ENCODE assay signal across 8 cellular contexts in the genomic region with DNA sequence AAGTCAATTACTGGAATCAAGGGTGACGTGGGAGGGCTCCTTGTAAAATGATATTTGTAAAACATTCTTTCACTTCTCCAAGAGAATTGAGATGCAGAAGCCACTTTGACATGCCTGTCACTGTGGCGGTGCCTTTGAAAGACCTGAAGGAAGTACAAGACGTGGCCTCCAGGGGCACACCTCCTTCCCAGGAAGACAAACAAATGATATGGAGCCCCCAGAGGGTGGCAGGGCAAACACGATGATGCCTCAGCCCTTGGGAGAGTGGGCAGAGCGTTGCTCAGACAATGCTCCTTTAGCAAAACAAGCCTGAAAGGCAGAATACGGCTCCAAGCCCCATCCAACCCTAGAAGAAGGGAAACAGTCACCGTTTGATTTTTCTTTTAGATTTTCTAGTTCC. TPM values are rescaled to one million over a fixed set of nuclear protein-coding genes. Genes with fewer than 3 reads are reported as not detected.
A peak's percentile ranks its signal among the peaks of the same experiment; 100 is the strongest.
DNase-seq lines count a peak whose midpoint lies in the region; ATAC-seq and TF ChIP-seq lines count a peak whose summit lies in the region.

No MANE protein-coding gene starts in this region.

- H3K4me3 ChIP-seq in brain microvascular endothelial cell (ENCODE audit: low read depth, low read length) (no peak overlapping the region), osteoblast (ENCODE audit: insufficient read depth, low read length) (peak overlapping the region; percentile 70), ovary (no peak overlapping the region), aorta (ENCODE audit: low read length in 2 of 2) (no peak overlapping the region)

- 8 to 17% (median 13%) methylated on average over 7 of the region's 7 CpGs for WGBS in ovary, 3 donors
- WGBS in aorta, 2 donors: 32 to 34% methylated on average over 7 of the region's 7 CpGs

- H3K79me2 ChIP-seq in osteoblast (ENCODE audit: insufficient read depth, low read length): no peaks in the 10 kb centered on the region

- intact Hi-C loops in ovary (cut with DNase I): no loop called here
- intact Hi-C loops in aorta (cut with DNase I): no loop called here

- H3K27ac ChIP-seq in brain microvascular endothelial cell (no peak overlapping the region), osteoblast (ENCODE audit: low read depth, low read length) (peak overlapping the region; percentile 95), ovary (no peak overlapping the region), aorta (ENCODE audit: low read depth in 1 of 2, low read length in 2 of 2) (no peak overlapping the region)

- peak overlapping the region; percentile 38; the same call in 1 of the 2 replicates for H3K9ac ChIP-seq in ES-I3 (ENCODE audit: low read depth, low read length)

- DNase-seq in LHCN-M2 (ENCODE audit: low read depth) (peak; percentile 23), brain microvascular endothelial cell (peak; percentile 9), osteoblast (ENCODE audit: insufficient read length, low spot score, missing footprints) (no peak), ovary (no peak), globus pallidus (ENCODE audit: low spot score) (no peak), aorta (no peak)

- TF ChIP-seq CTCF in brain microvascular endothelial cell (IDR thresholded peaks at IDR 0.05; ENCODE audit: low read depth, low read length, missing control alignments) (peak; percentile 59), osteoblast (IDR thresholded peaks at IDR 0.05; ENCODE audit: extremely low read depth, low read depth, low read length) (no peak), ovary (IDR thresholded peaks at IDR 0.05) (no peak)

- no peaks in the 10 kb centered on the region for H4K20me1 ChIP-seq in osteoblast (ENCODE audit: insufficient read depth, low read length)

- H2AFZ ChIP-seq in osteoblast (ENCODE audit: low read length): peak overlapping the region; percentile 84

- no peak for ATAC-seq in HG03354 (IDR thresholded peaks at IDR 0.05; ENCODE audit: poor library complexity, severe bottlenecking, unreplicated experiment)
- no peak for ATAC-seq in aorta (ENCODE audit: low FRiP score)

- in situ Hi-C loops in brain microvascular endothelial cell (cut with HindIII; ENCODE audit: low pct_ligation_motif_present, low sequenced_read_pairs): no loop called here

- H3K36me3 ChIP-seq in ES-I3 (ENCODE audit: insufficient read depth, low read length) (no peaks in the 10 kb centered on the region), brain microvascular endothelial cell (replicated peaks) (no peaks in the 10 kb centered on the region), osteoblast (ENCODE audit: insufficient read depth, low read length) (no peaks in the 10 kb centered on the region), ovary (no peaks in the 10 kb centered on the region), aorta (ENCODE audit: control insufficient read depth in 1 of 2, insufficient read depth in 2 of 2, low read length in 1 of 2) (no peaks in the 10 kb centered on the region)

- peaks cover 4% of the 10 kb centered on the region; the same call in 1 of the 2 replicates for H3K4me1 ChIP-seq in ES-I3 (ENCODE audit: insufficient read depth, low read length)
- peaks cover 17% of the 10 kb centered on the region for H3K4me1 ChIP-seq in osteoblast (ENCODE audit: insufficient read depth, low read length)
- H3K4me1 ChIP-seq in ovary (ENCODE audit: insufficient read depth): peaks cover 4% of the 10 kb centered on the region
- no peaks in the 10 kb centered on the region for H3K4me1 ChIP-seq in aorta (ENCODE audit: control insufficient read depth in 1 of 2, insufficient read depth in 2 of 2, low read length in 2 of 2)

- no peak for TF ChIP-seq EP300 in ovary (IDR thresholded peaks at IDR 0.05)

- H3K9me3 ChIP-seq in ES-I3 (ENCODE audit: control insufficient read depth, insufficient read depth, low read length) (no peaks in the 10 kb centered on the region), osteoblast (ENCODE audit: low read depth, low read length) (no peaks in the 10 kb centered on the region), ovary (no peaks in the 10 kb centered on the region), aorta (ENCODE audit: control insufficient read depth, low read length) (no peaks in the 10 kb centered on the region)

- H3K4me2 ChIP-seq in osteoblast (ENCODE audit: insufficient read depth, low read length): peak overlapping the region; percentile 97

- H3K27me3 ChIP-seq in brain microvascular endothelial cell (replicated peaks) (no peaks in the 10 kb centered on the region), osteoblast (ENCODE audit: insufficient read depth, low read length) (no peaks in the 10 kb centered on the region), ovary (no peaks in the 10 kb centered on the region), aorta (ENCODE audit: control insufficient read depth in 1 of 2, insufficient read depth in 2 of 2, low read length in 1 of 2) (no peaks in the 10 kb centered on the region)

- TF ChIP-seq POLR2A in ovary (IDR thresholded peaks at IDR 0.05): no peak

RNA-seq across cellular contexts. Expression of gene ATP12A, which starts 9.3 kb away (rescaled TPM):
- total RNA-seq in LHCN-M2 (2014; rRNA removed): not detected in 2 replicates
- polyA plus RNA-seq in LHCN-M2 (2012): not detected
- total RNA-seq in osteoblast: under 0.01 TPM in 1 of 2 replicates, not detected in the other
- under 1 TPM in 1 of 7 donors, not detected in 6; 0.05 TPM for total RNA-seq in ovary
- polyA plus RNA-seq in ovary: not detected
- total RNA-seq in aorta: not detected
- polyA plus RNA-seq in aorta: under 1 TPM in 1 of 2 donors, not detected in 1; 0.38 TPM

Comparison
In these comparisons a context has a peak if more than half of its experiments do, and no peak if none do; other contexts are left out.
1. DNase-seq: peak in LHCN-M2 (single experiment) and brain microvascular endothelial cell (single experiment); none in osteoblast (single experiment), ovary (0 of 5), globus pallidus (single experiment) and aorta (0 of 2).